12 cellular contexts compared by ENCODE assay signal in genomic region chr21:44051462-44051941, GRCh38. TPM values are rescaled to one million over a fixed set of nuclear protein-coding genes. Genes with fewer than 3 reads are reported as not detected.
DNase-seq lines count a peak whose midpoint lies in the region; ATAC-seq and TF ChIP-seq lines count a peak whose summit lies in the region.
"Had no signal": no experiment of that assay in that cellular context is flagged by ENCODE, and none has a peak within 500 bp of the region (broad histone marks: within the 10 kb centered on the region; RNA-seq: fewer than 3 reads in every experiment).

No MANE protein-coding gene starts in this region.

- peak; percentile 91 for DNase-seq in brain pericyte (ENCODE audit: low read depth, low spot score)
- DNase-seq in hypothalamus (lab: John Stamatoyannopoulos, UW) = peak in 31 of 51 donors; percentile 15 to 63 (median 42)
- DNase-seq in trophoblast cell = no peak
- no peak for DNase-seq in WERI-Rb-1
- DNase-seq in Karpas-422 = no peak
- DNase-seq: NCI-H446; stimulated activated CD4-positive, alpha-beta T cell treated with anti-CD3 and anti-CD28 coated beads, Interleukin-15, amount 100 ng/mL, for 24 hours; T-helper 1 cell had no signal

- H3K27ac ChIP-seq in BLaER1 treated with 17β-estradiol and CSF1 and Interleukin-3, amounts not matched to agents 10 nM and 100 nM = peak overlapping the region; percentile 16 to 62 (median 40); a peak in 16 of 22 replicates
- H3K27ac ChIP-seq in trophoblast cell (ENCODE audit: low read depth, low read length) (no peak overlapping the region), WERI-Rb-1 (no peak overlapping the region), Karpas-422 (ENCODE audit: low read length) (no peak overlapping the region)
- H3K27ac ChIP-seq: C4-2B had no signal

- H3K9me3 ChIP-seq in BLaER1 treated with 17β-estradiol and CSF1 and Interleukin-3, amounts not matched to agents 10 nM and 100 nM (replicated peaks in 1 of 11) = no peaks in the 10 kb centered on the region
- H3K9me3 ChIP-seq in trophoblast cell (ENCODE audit: insufficient read depth, low read depth, low read length) (no peaks in the 10 kb centered on the region), WERI-Rb-1 (ENCODE audit: severe bottlenecking) (no peaks in the 10 kb centered on the region), Karpas-422 (ENCODE audit: low read length) (no peaks in the 10 kb centered on the region)

- no peak overlapping the region for H2BK12ac ChIP-seq in trophoblast cell (ENCODE audit: low read length)

- WGBS in trophoblast cell (ENCODE audit: extremely low coverage, insufficient coverage, insufficient read length) = no CpG with 5 or more reads among the region's 11 CpGs

- no peaks in the 10 kb centered on the region for H3K9me2 ChIP-seq in Karpas-422 (replicated peaks; ENCODE audit: insufficient read depth, low read length)

- H3K14ac ChIP-seq in trophoblast cell (ENCODE audit: low read length) = no peak overlapping the region

- no peaks in the 10 kb centered on the region for H3K27me3 ChIP-seq in BLaER1 treated with 17β-estradiol and CSF1 and Interleukin-3, amounts not matched to agents 10 nM and 100 nM
- H3K27me3 ChIP-seq in trophoblast cell (ENCODE audit: insufficient read depth, low read length) (no peaks in the 10 kb centered on the region), WERI-Rb-1 (ENCODE audit: insufficient read depth, low read depth, severe bottlenecking) (no peaks in the 10 kb centered on the region), Karpas-422 (ENCODE audit: low read length) (no peaks in the 10 kb centered on the region)

- peak overlapping the region; percentile 56 for H3K18ac ChIP-seq in trophoblast cell (ENCODE audit: low read length)

- no peak for TF ChIP-seq CTCF in WERI-Rb-1 (IDR thresholded peaks at IDR 0.05; ENCODE audit: low read depth, low read length)

- H2AK5ac ChIP-seq in trophoblast cell (ENCODE audit: low read length) = no peak overlapping the region

- no peak overlapping the region for H2BK5ac ChIP-seq in trophoblast cell (ENCODE audit: low read depth, low read length, poor library complexity)

- H3K4me3 ChIP-seq in BLaER1 treated with 17β-estradiol and CSF1 and Interleukin-3, amounts not matched to agents 10 nM and 100 nM = peak overlapping the region in 3 of 10 experiments; percentile 13 to 39 (median 36); a peak in 5 of 20 replicates
- H3K4me3 ChIP-seq in trophoblast cell (ENCODE audit: low read depth, low read length) (no peak overlapping the region), WERI-Rb-1 (ENCODE audit: low read depth, low read length) (no peak overlapping the region), Karpas-422 (ENCODE audit: low read length) (no peak overlapping the region)

- H3K4me1 ChIP-seq in BLaER1 treated with 17β-estradiol and CSF1 and Interleukin-3, amounts not matched to agents 10 nM and 100 nM = peaks cover 46 to 57% (median 53%) of the 10 kb centered on the region in 10 experiments
- H3K4me1 ChIP-seq in trophoblast cell (ENCODE audit: control insufficient read depth in 1 of 2, insufficient read depth in 2 of 2, low read length in 2 of 2) (no peaks in the 10 kb centered on the region), Karpas-422 (ENCODE audit: low read length) (no peaks in the 10 kb centered on the region)

- H3K79me2 ChIP-seq in trophoblast cell (ENCODE audit: control insufficient read depth, insufficient read depth, low read length, poor library complexity) (no peaks in the 10 kb centered on the region), Karpas-422 (ENCODE audit: low read length) (peaks cover 77% of the 10 kb centered on the region)

- no peaks in the 10 kb centered on the region for H3K79me1 ChIP-seq in trophoblast cell (ENCODE audit: low read length)

- H3K36me3 ChIP-seq in BLaER1 treated with 17β-estradiol and CSF1 and Interleukin-3, amounts not matched to agents 10 nM and 100 nM = peaks cover 45 to 85% (median 58%) of the 10 kb centered on the region in 11 experiments
- H3K36me3 ChIP-seq in trophoblast cell (ENCODE audit: control insufficient read depth in 1 of 2, insufficient read depth in 2 of 2, low read length in 2 of 2) (peaks cover 16 to 21% of the 10 kb centered on the region in 2 experiments), WERI-Rb-1 (peaks cover 54% of the 10 kb centered on the region), Karpas-422 (ENCODE audit: insufficient read depth, low read length) (peaks cover 3% of the 10 kb centered on the region; the same call in 1 of the 2 replicates)

- H4K91ac ChIP-seq in trophoblast cell (ENCODE audit: low read depth, low read length) = no peak overlapping the region

- H3K4ac ChIP-seq in trophoblast cell (ENCODE audit: low read depth, low read length) = no peak overlapping the region

- ATAC-seq in HG02840 (IDR thresholded peaks at IDR 0.05; ENCODE audit: low FRiP score, unreplicated experiment) (no peak), HG03571 (IDR thresholded peaks at IDR 0.05; ENCODE audit: unreplicated experiment) (no peak)

- H2AFZ ChIP-seq in trophoblast cell (ENCODE audit: insufficient read depth, low read length, poor library complexity) = no peak overlapping the region
- no peak overlapping the region for H2AFZ ChIP-seq in Karpas-422 (ENCODE audit: low read length)

- H3K23ac ChIP-seq in trophoblast cell (ENCODE audit: low read length) = no peak overlapping the region

- no peak overlapping the region for H4K8ac ChIP-seq in trophoblast cell (ENCODE audit: low read depth, low read length)

- peak overlapping the region; percentile 17 to 60 (median 36); a peak in 15 of 22 replicates for H3K9ac ChIP-seq in BLaER1 treated with 17β-estradiol and CSF1 and Interleukin-3, amounts not matched to agents 10 nM and 100 nM
- H3K9ac ChIP-seq in trophoblast cell (ENCODE audit: low read length) = no peak overlapping the region
- H3K9ac ChIP-seq in Karpas-422 (ENCODE audit: low read length) = no peak overlapping the region

- peak overlapping the region; percentile 71 to 96 (median 88) for H3K4me2 ChIP-seq in BLaER1 treated with 17β-estradiol and CSF1 and Interleukin-3, amounts not matched to agents 10 nM and 100 nM
- H3K4me2 ChIP-seq in trophoblast cell (ENCODE audit: low read length) (no peak overlapping the region), Karpas-422 (ENCODE audit: low read depth, low read length, poor library complexity, severe bottlenecking) (no peak overlapping the region)

- H4K20me1 ChIP-seq in BLaER1 treated with 17β-estradiol and CSF1 and Interleukin-3, amounts not matched to agents 10 nM and 100 nM = peaks cover 85 to 100% (median 98%) of the 10 kb centered on the region in 11 experiments
- 0 out of 2 replicates have a peak, but pooled peaks cover 17% of the 10 kb centered on the region for H4K20me1 ChIP-seq in Karpas-422 (ENCODE audit: insufficient read depth, low read depth, low read length)

- no peak overlapping the region for H2BK120ac ChIP-seq in trophoblast cell (ENCODE audit: insufficient read depth, low read length, poor library complexity)

- H4K12ac ChIP-seq in trophoblast cell (ENCODE audit: low read depth, low read length) = peak overlapping the region; percentile 5

RNA-seq across cellular contexts. Expression of gene TRAPPC10, which starts 39.4 kb away (rescaled TPM):
- 19.1 and 20.0 TPM in 2 replicates for polyA plus RNA-seq in trophoblast cell (2013)
- total RNA-seq in Karpas-422 (2014; rRNA removed; shearing (Covaris generic); ENCODE audit: low replicate concordance) = 24.0 and 40.3 TPM in 2 replicates

RNA-seq across cellular contexts. Expression of gene PWP2, which starts 55.7 kb away (rescaled TPM):
- polyA plus RNA-seq in trophoblast cell (2013) = 0.50 and 0.52 TPM in 2 replicates
- 0.29 and 1.0 TPM in 2 replicates for total RNA-seq in Karpas-422 (2014; rRNA removed; shearing (Covaris generic); ENCODE audit: low replicate concordance)

Comparison
In these comparisons a context has a peak if more than half of its experiments do, and no peak if none do; other contexts are left out.
1. H3K27ac ChIP-seq: peak in BLaER1 treated with 17β-estradiol and CSF1 and Interleukin-3, amounts not matched to agents 10 nM and 100 nM (11 of 11); none in trophoblast cell (single experiment), WERI-Rb-1 (single experiment) and Karpas-422 (single experiment).
2. H3K4me2 ChIP-seq: peak in BLaER1 treated with 17β-estradiol and CSF1 and Interleukin-3, amounts not matched to agents 10 nM and 100 nM (11 of 11); none in trophoblast cell (single experiment) and Karpas-422 (single experiment).
3. H3K9ac ChIP-seq: peak in BLaER1 treated with 17β-estradiol and CSF1 and Interleukin-3, amounts not matched to agents 10 nM and 100 nM (11 of 11); none in trophoblast cell (single experiment) and Karpas-422 (single experiment).
4. DNase-seq: peak in brain pericyte (single experiment) and hypothalamus (31 of 51); none in trophoblast cell (0 of 2), WERI-Rb-1 (single experiment) and Karpas-422 (single experiment).